Comparison of ENCODE assay signal across 8 cellular contexts in genomic region chr16:2904922-2905240, GRCh38. TPM values are rescaled to one million over a fixed set of nuclear protein-coding genes. Genes with fewer than 3 reads are reported as not detected.
DNase-seq lines count a peak whose midpoint lies in the region; ATAC-seq and TF ChIP-seq lines count a peak whose summit lies in the region.

No MANE protein-coding gene starts in this region.

- DNase-seq in SJCRH30 = no peak
- no peak for DNase-seq in epithelial cell of proximal tubule (ENCODE audit: low read depth)
- DNase-seq in ovary = no peak
- DNase-seq in cerebellar nuclear complex (lab: John Stamatoyannopoulos, UW) = no peak
- no peak for DNase-seq in ecto neural progenitor cell (ENCODE audit: low spot score)
- no peak for DNase-seq in NCI-H2227 (lab: John Stamatoyannopoulos, UW; ENCODE audit: unreplicated experiment)

- TF ChIP-seq EP300 in ovary (IDR thresholded peaks at IDR 0.05) = no peak

- peak overlapping the region; percentile 66 to 90 (median 82) for H3K4me3 ChIP-seq in BLaER1 treated with 17β-estradiol and CSF1 and Interleukin-3, amounts not matched to agents 10 nM and 100 nM
- peak overlapping the region; percentile 77 for H3K4me3 ChIP-seq in SJCRH30
- H3K4me3 ChIP-seq in epithelial cell of proximal tubule (ENCODE audit: low read depth, low read length) = peak overlapping the region; percentile 96
- H3K4me3 ChIP-seq in ovary = peak overlapping the region; percentile 77

- ATAC-seq in GM21717 (IDR thresholded peaks at IDR 0.05; ENCODE audit: unreplicated experiment) = peak; percentile 6

- H3K4me2 ChIP-seq in BLaER1 treated with 17β-estradiol and CSF1 and Interleukin-3, amounts not matched to agents 10 nM and 100 nM = peak overlapping the region; percentile 90 to 100 (median 98)

- no peaks in the 10 kb centered on the region for H3K27me3 ChIP-seq in BLaER1 treated with 17β-estradiol and CSF1 and Interleukin-3, amounts not matched to agents 10 nM and 100 nM
- H3K27me3 ChIP-seq in SJCRH30 (no peaks in the 10 kb centered on the region), ovary (no peaks in the 10 kb centered on the region)

- 0 to 1% (median 0%) methylated on average over 29 to 32 of the region's 32 CpGs for WGBS in ovary, 3 donors

- TF ChIP-seq CTCF in epithelial cell of proximal tubule (conservative IDR thresholded peaks at IDR 0.05; ENCODE audit: low read depth, low read length) = no peak
- TF ChIP-seq CTCF in ovary (IDR thresholded peaks at IDR 0.05) = no peak

- TF ChIP-seq POLR2A in ovary (IDR thresholded peaks at IDR 0.05) = no peak

- intact Hi-C loops in ovary (cut with DNase I) = no loop called here

- H3K27ac ChIP-seq in BLaER1 treated with 17β-estradiol and CSF1 and Interleukin-3, amounts not matched to agents 10 nM and 100 nM = peak overlapping the region; percentile 52 to 88 (median 78); a peak in 21 of 22 replicates
- H3K27ac ChIP-seq in SJCRH30 (peak overlapping the region; percentile 67), ovary (peak overlapping the region; percentile 64 to 90)

- H3K9ac ChIP-seq in BLaER1 treated with 17β-estradiol and CSF1 and Interleukin-3, amounts not matched to agents 10 nM and 100 nM = peak overlapping the region; percentile 78 to 88 (median 84)

- H3K9me3 ChIP-seq in BLaER1 treated with 17β-estradiol and CSF1 and Interleukin-3, amounts not matched to agents 10 nM and 100 nM (replicated peaks in 1 of 11) = no peaks in the 10 kb centered on the region; a peak in 1 of 22 replicates
- no peaks in the 10 kb centered on the region for H3K9me3 ChIP-seq in SJCRH30 (replicated peaks)
- no peaks in the 10 kb centered on the region for H3K9me3 ChIP-seq in ovary

- 0 out of 22 replicates have a peak, but pooled peaks cover 0 to 9% (median 0%) of the 10 kb centered on the region in 11 experiments for H3K36me3 ChIP-seq in BLaER1 treated with 17β-estradiol and CSF1 and Interleukin-3, amounts not matched to agents 10 nM and 100 nM
- H3K36me3 ChIP-seq in SJCRH30 (no peaks in the 10 kb centered on the region), ovary (no peaks in the 10 kb centered on the region)

- peaks cover 14 to 18% (median 17%) of the 10 kb centered on the region in 10 experiments for H3K4me1 ChIP-seq in BLaER1 treated with 17β-estradiol and CSF1 and Interleukin-3, amounts not matched to agents 10 nM and 100 nM
- H3K4me1 ChIP-seq in SJCRH30 (peaks cover 4% of the 10 kb centered on the region; the same call in 1 of the 2 replicates), ovary (ENCODE audit: insufficient read depth) (no peaks in the 10 kb centered on the region)

- no peaks in the 10 kb centered on the region; a peak in 1 of 22 replicates for H4K20me1 ChIP-seq in BLaER1 treated with 17β-estradiol and CSF1 and Interleukin-3, amounts not matched to agents 10 nM and 100 nM

RNA-seq across cellular contexts. Expression of gene FLYWCH1, which starts 6.8 kb away (rescaled TPM):
- 9.1 and 9.7 TPM in 2 replicates for total RNA-seq in SJCRH30 (2014; rRNA removed; shearing (Covaris generic))
- total RNA-seq in epithelial cell of proximal tubule (28.0 and 47.1 TPM in 2 replicates), ovary (10 to 100 TPM; 31.4 to 66.9 (median 55.3) TPM)
- polyA plus RNA-seq in ovary = 10 to 100 TPM in 1 of 2 donors, 1 to 10 TPM in 1; 2.2 to 37.2 TPM

RNA-seq across cellular contexts. Expression of gene FLYWCH2, which starts 21.9 kb away (rescaled TPM):
- 35.4 and 40.6 TPM in 2 replicates for total RNA-seq in SJCRH30 (2014; rRNA removed; shearing (Covaris generic))
- total RNA-seq in epithelial cell of proximal tubule = 49.6 and 55.5 TPM in 2 replicates
- 10 to 100 TPM; 24.7 to 46.0 (median 30.6) TPM for total RNA-seq in ovary
- 10 to 100 TPM in 1 of 2 donors, 1 to 10 TPM in 1; 3.0 to 50.9 TPM for polyA plus RNA-seq in ovary

RNA-seq across cellular contexts. Expression of gene PRSS22, which starts 46.9 kb away (rescaled TPM):
- total RNA-seq in SJCRH30 (2014; rRNA removed; shearing (Covaris generic)) = not detected in 2 replicates
- total RNA-seq in epithelial cell of proximal tubule = 9.5 and 11.1 TPM in 2 replicates
- 1 to 10 TPM in 4 of 7 donors, under 1 TPM in 1, not detected in 2; 0.60 to 7.2 (median 1.3) TPM for total RNA-seq in ovary
- under 1 TPM in 1 of 2 donors, not detected in 1; 0.10 TPM for polyA plus RNA-seq in ovary

RNA-seq across cellular contexts. Expression of gene KREMEN2, which starts 59.2 kb away (rescaled TPM):
- total RNA-seq in SJCRH30 (2014; rRNA removed; shearing (Covaris generic)) = 13.8 and 14.9 TPM in 2 replicates
- 0.72 and 4.2 TPM in 2 replicates for total RNA-seq in epithelial cell of proximal tubule
- total RNA-seq in ovary = under 1 TPM in 4 of 7 donors, not detected in 3; 0.18 to 0.57 (median 0.23) TPM
- polyA plus RNA-seq in ovary = not detected
